22 cellular contexts compared by ENCODE assay signal in genomic region chr18:8806798-8807501, GRCh38.
"Had no signal": no experiment of that assay in that cellular context is flagged by ENCODE, and none has a peak within 500 bp of the region (broad histone marks: within the 10 kb centered on the region; RNA-seq: fewer than 3 reads in every experiment).

No MANE protein-coding gene starts in this region.

- H2AFZ ChIP-seq: hepatocyte had no signal

- H3K27ac Mint-ChIP-seq: activated T-helper 2 cell treated with anti-CD3 and anti-CD28 coated beads, Interferon-gamma antibody, Interleukin-2, Interleukin-4, amounts not matched to agents 10 μg/mL and 5 μg/mL and 100 μg/mL, durations not matched to agents 14 hours and 24 hours and 36 hours; stimulated activated naive CD8-positive, alpha-beta T cell treated with anti-CD3 and anti-CD28 coated beads, Interleukin-15, Interleukin-2, amounts not matched to agents 100 ng/mL and 50 ng/mL, for 24 hours; T-cell; T-helper 2 cell treated with Interferon-gamma antibody and Interleukin-4, amounts not matched to agents 5 μg/mL and 100 μg/mL, for 36 hours had no signal

- H3K36me3 ChIP-seq: ovary, right atrium auricular region, transverse colon had no signal

- H3K36me3 Mint-ChIP-seq: T-cell had no signal

- H3K9me3 Mint-ChIP-seq: activated T-cell treated with anti-CD3 and anti-CD28 coated beads, Interleukin-2, amount 50 U/mL, for 4 hours; activated T-helper 2 cell treated with anti-CD3 and anti-CD28 coated beads, Interferon-gamma antibody, Interleukin-2, Interleukin-4, amounts not matched to agents 10 μg/mL and 5 μg/mL and 100 μg/mL, durations not matched to agents 14 hours and 24 hours and 36 hours; neural crest cell; stimulated activated naive CD8-positive, alpha-beta T cell treated with anti-CD3 and anti-CD28 coated beads, Interleukin-15, Interleukin-2, amounts not matched to agents 100 ng/mL and 50 ng/mL, for 24 hours; T-cell; T-helper 2 cell treated with Interferon-gamma antibody and Interleukin-4, amounts not matched to agents 5 μg/mL and 100 μg/mL, for 36 hours had no signal

- ATAC-seq: esophagus mucosa, psoas muscle, SK-N-SH treated with all-trans-retinoic acid at 6 μM for 48 hours had no signal

- H3K9me3 ChIP-seq: ovary, psoas muscle, right atrium auricular region, suprapubic skin, transverse colon had no signal

- H3K27me3 ChIP-seq: hepatocyte, ovary, right atrium auricular region, suprapubic skin, transverse colon had no signal

- H3K27ac ChIP-seq: hepatocyte, ovary, psoas muscle, right atrium auricular region, suprapubic skin had no signal

- H3K4me3 ChIP-seq: hepatocyte, ovary, psoas muscle, right atrium auricular region, suprapubic skin, transverse colon had no signal

- H3K4me1 ChIP-seq: psoas muscle, right atrium auricular region, suprapubic skin, transverse colon had no signal

- H3K4me2 ChIP-seq: hepatocyte had no signal

- DNase-seq: activated CD4-positive, alpha-beta T cell treated with anti-CD3 and anti-CD28 coated beads for 1 hour; activated CD8-positive, alpha-beta memory T cell treated with anti-CD3 and anti-CD28 coated beads, Interleukin-2, amount 50 U/mL, for 48 hours; activated naive CD4-positive, alpha-beta T cell; activated T-cell treated with anti-CD3 and anti-CD28 coated beads, Interleukin-2, amount 50 U/mL, for 4 hours; effector memory CD4-positive, alpha-beta T cell; foreskin melanocyte; glutamatergic neuron; kidney glomerular epithelial cell; ovary; psoas muscle; stimulated activated CD4-positive, alpha-beta T cell treated with anti-CD3 and anti-CD28 coated beads, Interleukin-4, amount 100 ng/mL, for 24 hours; transverse colon had no signal

- H3K4me3 Mint-ChIP-seq: activated T-cell treated with anti-CD3 and anti-CD28 coated beads, Interleukin-2, amount 50 U/mL, for 4 hours; neural crest cell; stimulated activated naive CD8-positive, alpha-beta T cell treated with anti-CD3 and anti-CD28 coated beads, Interleukin-15, Interleukin-2, amounts not matched to agents 100 ng/mL and 50 ng/mL, for 24 hours; T-cell; T-helper 2 cell treated with Interferon-gamma antibody and Interleukin-4, amounts not matched to agents 5 μg/mL and 100 μg/mL, for 36 hours had no signal
